2 cellular contexts compared by ENCODE assay signal in the genomic region with DNA sequence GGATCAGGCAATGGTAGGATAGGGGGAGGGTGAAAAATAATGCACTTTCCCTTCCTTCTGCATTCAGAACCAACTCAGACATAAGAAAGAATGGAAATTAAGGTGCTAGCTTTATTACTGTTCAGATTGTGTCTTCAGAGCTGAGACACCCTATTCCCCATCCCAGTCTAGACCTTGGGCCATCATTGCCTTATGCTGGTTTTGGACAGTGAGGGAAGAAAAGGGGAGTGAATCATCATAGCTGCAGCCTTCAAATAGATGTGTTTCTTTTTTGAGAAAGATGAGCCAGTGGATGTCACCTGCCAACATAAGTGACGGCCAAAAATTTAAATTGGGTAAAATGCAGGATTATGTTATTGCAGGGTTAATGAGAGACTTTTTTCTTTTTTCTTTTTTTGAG.
TF ChIP-seq lines count a peak whose summit lies in the region.

No MANE protein-coding gene starts in this region.

TF ChIP-seq in GM23338, 12 proteins besides CTCF, POLR2A, EP300 and RAD21:
- TF ChIP-seq, protein P1, sequence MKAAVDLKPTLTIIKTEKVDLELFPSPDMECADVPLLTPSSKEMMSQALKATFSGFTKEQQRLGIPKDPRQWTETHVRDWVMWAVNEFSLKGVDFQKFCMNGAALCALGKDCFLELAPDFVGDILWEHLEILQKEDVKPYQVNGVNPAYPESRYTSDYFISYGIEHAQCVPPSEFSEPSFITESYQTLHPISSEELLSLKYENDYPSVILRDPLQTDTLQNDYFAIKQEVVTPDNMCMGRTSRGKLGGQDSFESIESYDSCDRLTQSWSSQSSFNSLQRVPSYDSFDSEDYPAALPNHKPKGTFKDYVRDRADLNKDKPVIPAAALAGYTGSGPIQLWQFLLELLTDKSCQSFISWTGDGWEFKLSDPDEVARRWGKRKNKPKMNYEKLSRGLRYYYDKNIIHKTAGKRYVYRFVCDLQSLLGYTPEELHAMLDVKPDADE (IDR thresholded peaks at IDR 0.05), result no peak
- no peak for TF ChIP-seq ZNF114 (CRISPR knock-in tag; IDR thresholded peaks at IDR 0.05)

TF ChIP-seq in K562, 482 proteins besides CTCF, POLR2A, EP300 and RAD21:
- TF ChIP-seq MTF1 (CRISPR knock-in tag; IDR thresholded peaks at IDR 0.05; ENCODE audit: borderline replicate concordance) (no peak), DIDO1 (tag; IDR thresholded peaks at IDR 0.05; ENCODE audit: low read depth) (0 out of 2 replicates have a peak, but pooled peaks have one; percentile 5)
TF ChIP-seq in K562: peak in this region for 1.
